ENCODE assay signal across 1 cellular context in the genomic region with DNA sequence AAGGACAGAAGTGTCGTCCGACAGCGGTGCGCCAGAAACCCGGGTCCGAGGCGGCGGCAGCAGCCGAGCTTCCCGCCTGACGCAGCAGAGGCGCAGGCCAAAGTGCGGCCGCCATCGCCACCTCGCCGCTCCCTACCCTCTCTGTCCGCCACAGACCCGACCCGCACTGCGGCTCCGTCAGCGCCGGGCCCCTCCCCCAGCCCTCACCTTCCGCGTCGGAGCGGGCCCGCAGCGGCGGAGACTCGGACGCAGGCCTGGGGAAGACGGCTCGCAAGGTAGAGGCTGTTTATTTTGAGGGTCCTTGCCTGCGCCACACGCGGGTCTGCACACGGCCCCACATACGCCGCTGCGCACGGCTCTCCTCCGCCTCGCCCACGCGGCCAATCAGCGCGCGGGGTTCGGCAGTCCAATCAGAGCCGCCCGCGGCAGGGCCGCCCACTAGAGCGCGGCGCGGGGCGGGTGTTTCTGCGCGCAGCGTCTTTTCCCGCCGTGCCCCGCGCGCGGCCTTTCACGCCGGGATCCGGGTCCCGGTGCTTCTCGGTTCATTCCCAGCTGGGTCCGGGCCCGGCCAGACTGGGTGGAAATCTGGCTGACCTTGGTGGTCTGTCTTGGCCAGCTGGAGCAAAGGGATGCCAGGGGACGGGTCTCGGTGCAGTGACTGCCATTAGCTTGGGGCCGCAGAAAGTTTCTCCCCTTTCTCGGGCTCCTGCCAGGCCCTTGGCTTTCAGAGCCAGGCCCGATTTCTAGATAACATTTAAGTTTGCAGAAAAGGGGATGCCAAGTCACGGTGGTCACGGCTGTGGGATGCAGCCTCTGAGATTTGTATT.
TF ChIP-seq lines count a peak whose summit lies in the region.

A gene (minus strand): TSS at position 328 of the 827 bp plus-strand sequence. CDS start 12,139 bp downstream, outside the sequence.

TF ChIP-seq in K562, 482 proteins besides CTCF, POLR2A, EP300 and RAD21 (continued from another document and continues in another):
- no peak for TF ChIP-seq ZNF175 (CRISPR knock-in tag; IDR thresholded peaks at IDR 0.05; ENCODE audit: low read depth)
- TF ChIP-seq SMARCA5 (IDR thresholded peaks at IDR 0.05): no peak
- TF ChIP-seq RFX7 (CRISPR knock-in tag; IDR thresholded peaks at IDR 0.05): no peak
- TF ChIP-seq, protein P1, sequence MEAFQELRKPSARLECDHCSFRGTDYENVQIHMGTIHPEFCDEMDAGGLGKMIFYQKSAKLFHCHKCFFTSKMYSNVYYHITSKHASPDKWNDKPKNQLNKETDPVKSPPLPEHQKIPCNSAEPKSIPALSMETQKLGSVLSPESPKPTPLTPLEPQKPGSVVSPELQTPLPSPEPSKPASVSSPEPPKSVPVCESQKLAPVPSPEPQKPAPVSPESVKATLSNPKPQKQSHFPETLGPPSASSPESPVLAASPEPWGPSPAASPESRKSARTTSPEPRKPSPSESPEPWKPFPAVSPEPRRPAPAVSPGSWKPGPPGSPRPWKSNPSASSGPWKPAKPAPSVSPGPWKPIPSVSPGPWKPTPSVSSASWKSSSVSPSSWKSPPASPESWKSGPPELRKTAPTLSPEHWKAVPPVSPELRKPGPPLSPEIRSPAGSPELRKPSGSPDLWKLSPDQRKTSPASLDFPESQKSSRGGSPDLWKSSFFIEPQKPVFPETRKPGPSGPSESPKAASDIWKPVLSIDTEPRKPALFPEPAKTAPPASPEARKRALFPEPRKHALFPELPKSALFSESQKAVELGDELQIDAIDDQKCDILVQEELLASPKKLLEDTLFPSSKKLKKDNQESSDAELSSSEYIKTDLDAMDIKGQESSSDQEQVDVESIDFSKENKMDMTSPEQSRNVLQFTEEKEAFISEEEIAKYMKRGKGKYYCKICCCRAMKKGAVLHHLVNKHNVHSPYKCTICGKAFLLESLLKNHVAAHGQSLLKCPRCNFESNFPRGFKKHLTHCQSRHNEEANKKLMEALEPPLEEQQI (IDR thresholded peaks at IDR 0.05): no peak
- no peak for TF ChIP-seq SMAD2 (IDR thresholded peaks at IDR 0.05; ENCODE audit: low read depth, low read length)
- TF ChIP-seq, protein P2, sequence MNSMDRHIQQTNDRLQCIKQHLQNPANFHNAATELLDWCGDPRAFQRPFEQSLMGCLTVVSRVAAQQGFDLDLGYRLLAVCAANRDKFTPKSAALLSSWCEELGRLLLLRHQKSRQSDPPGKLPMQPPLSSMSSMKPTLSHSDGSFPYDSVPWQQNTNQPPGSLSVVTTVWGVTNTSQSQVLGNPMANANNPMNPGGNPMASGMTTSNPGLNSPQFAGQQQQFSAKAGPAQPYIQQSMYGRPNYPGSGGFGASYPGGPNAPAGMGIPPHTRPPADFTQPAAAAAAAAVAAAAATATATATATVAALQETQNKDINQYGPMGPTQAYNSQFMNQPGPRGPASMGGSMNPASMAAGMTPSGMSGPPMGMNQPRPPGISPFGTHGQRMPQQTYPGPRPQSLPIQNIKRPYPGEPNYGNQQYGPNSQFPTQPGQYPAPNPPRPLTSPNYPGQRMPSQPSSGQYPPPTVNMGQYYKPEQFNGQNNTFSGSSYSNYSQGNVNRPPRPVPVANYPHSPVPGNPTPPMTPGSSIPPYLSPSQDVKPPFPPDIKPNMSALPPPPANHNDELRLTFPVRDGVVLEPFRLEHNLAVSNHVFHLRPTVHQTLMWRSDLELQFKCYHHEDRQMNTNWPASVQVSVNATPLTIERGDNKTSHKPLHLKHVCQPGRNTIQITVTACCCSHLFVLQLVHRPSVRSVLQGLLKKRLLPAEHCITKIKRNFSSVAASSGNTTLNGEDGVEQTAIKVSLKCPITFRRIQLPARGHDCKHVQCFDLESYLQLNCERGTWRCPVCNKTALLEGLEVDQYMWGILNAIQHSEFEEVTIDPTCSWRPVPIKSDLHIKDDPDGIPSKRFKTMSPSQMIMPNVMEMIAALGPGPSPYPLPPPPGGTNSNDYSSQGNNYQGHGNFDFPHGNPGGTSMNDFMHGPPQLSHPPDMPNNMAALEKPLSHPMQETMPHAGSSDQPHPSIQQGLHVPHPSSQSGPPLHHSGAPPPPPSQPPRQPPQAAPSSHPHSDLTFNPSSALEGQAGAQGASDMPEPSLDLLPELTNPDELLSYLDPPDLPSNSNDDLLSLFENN (IDR thresholded peaks at IDR 0.05; ENCODE audit: low read depth in 2 of 2, low read length in 2 of 2): no peak
- TF ChIP-seq ELF2 (CRISPR knock-in tag; IDR thresholded peaks at IDR 0.05): no peak
- peak; percentile 13 to 14; a peak in 2 of 4 replicates for TF ChIP-seq TEAD1 (CRISPR knock-in tag; IDR thresholded peaks at IDR 0.05)
- no peak for TF ChIP-seq BDP1 (IDR thresholded peaks at IDR 0.05; ENCODE audit: insufficient read depth, insufficient read length)
- no peak for TF ChIP-seq ZNF282 (CRISPR knock-in tag; IDR thresholded peaks at IDR 0.05)
- TF ChIP-seq ZNF165 (CRISPR knock-in tag; IDR thresholded peaks at IDR 0.05; ENCODE audit: borderline replicate concordance): 0 out of 2 replicates have a peak, but pooled peaks have one; percentile 29
- TF ChIP-seq SMAD4 (CRISPR knock-in tag; conservative IDR thresholded peaks at IDR 0.05): no peak
- no peak for TF ChIP-seq CHD4 (IDR thresholded peaks at IDR 0.05; ENCODE audit: insufficient read depth, insufficient replicate concordance, low read depth, low read length, poor library complexity, severe bottlenecking)
- no peak for TF ChIP-seq MYNN (IDR thresholded peaks at IDR 0.05)
- TF ChIP-seq MYNN (CRISPR knock-in tag; IDR thresholded peaks at IDR 0.05): no peak
- no peak for TF ChIP-seq ZNF780A (CRISPR knock-in tag; IDR thresholded peaks at IDR 0.05)
- TF ChIP-seq, protein P3, sequence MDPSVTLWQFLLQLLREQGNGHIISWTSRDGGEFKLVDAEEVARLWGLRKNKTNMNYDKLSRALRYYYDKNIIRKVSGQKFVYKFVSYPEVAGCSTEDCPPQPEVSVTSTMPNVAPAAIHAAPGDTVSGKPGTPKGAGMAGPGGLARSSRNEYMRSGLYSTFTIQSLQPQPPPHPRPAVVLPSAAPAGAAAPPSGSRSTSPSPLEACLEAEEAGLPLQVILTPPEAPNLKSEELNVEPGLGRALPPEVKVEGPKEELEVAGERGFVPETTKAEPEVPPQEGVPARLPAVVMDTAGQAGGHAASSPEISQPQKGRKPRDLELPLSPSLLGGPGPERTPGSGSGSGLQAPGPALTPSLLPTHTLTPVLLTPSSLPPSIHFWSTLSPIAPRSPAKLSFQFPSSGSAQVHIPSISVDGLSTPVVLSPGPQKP (CRISPR knock-in tag; IDR thresholded peaks at IDR 0.05): no peak
- TF ChIP-seq, protein P4, sequence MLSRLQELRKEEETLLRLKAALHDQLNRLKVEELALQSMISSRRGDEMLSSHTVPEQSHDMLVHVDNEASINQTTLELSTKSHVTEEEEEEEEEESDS (CRISPR knock-in tag; IDR thresholded peaks at IDR 0.05): no peak
- TF ChIP-seq CC2D1A (IDR thresholded peaks at IDR 0.05): peak; percentile 67
- no peak for TF ChIP-seq ZNF384 (IDR thresholded peaks at IDR 0.05; ENCODE audit: low read depth, low read length)
- no peak for TF ChIP-seq MTA2 (IDR thresholded peaks at IDR 0.05; ENCODE audit: low read depth)
- TF ChIP-seq ZNF408 (CRISPR knock-in tag; IDR thresholded peaks at IDR 0.05; ENCODE audit: low read depth): no peak
- TF ChIP-seq ZBED1 (IDR thresholded peaks at IDR 0.05): no peak
- TF ChIP-seq ZNF778 (CRISPR knock-in tag; IDR thresholded peaks at IDR 0.05): no peak
- no peak for TF ChIP-seq ZNF12 (CRISPR knock-in tag; IDR thresholded peaks at IDR 0.05)
- no peak for TF ChIP-seq ARNT (IDR thresholded peaks at IDR 0.05)
- TF ChIP-seq, protein P5, sequence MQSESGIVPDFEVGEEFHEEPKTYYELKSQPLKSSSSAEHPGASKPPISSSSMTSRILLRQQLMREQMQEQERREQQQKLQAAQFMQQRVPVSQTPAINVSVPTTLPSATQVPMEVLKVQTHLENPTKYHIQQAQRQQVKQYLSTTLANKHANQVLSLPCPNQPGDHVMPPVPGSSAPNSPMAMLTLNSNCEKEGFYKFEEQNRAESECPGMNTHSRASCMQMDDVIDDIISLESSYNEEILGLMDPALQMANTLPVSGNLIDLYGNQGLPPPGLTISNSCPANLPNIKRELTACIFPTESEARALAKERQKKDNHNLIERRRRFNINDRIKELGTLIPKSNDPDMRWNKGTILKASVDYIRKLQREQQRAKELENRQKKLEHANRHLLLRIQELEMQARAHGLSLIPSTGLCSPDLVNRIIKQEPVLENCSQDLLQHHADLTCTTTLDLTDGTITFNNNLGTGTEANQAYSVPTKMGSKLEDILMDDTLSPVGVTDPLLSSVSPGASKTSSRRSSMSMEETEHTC (IDR thresholded peaks at IDR 0.05): no peak
- no peak for TF ChIP-seq ZNF764 (CRISPR knock-in tag; IDR thresholded peaks at IDR 0.05; ENCODE audit: low read depth)
- TF ChIP-seq ZNF707 (CRISPR knock-in tag; conservative IDR thresholded peaks at IDR 0.05): no peak
- TF ChIP-seq SMARCE1 (IDR thresholded peaks at IDR 0.05): 0 out of 2 replicates have a peak, but pooled peaks have one; percentile 11
- TF ChIP-seq ZFP30 (CRISPR knock-in tag; IDR thresholded peaks at IDR 0.05; ENCODE audit: borderline replicate concordance): no peak
- TF ChIP-seq, protein P6, sequence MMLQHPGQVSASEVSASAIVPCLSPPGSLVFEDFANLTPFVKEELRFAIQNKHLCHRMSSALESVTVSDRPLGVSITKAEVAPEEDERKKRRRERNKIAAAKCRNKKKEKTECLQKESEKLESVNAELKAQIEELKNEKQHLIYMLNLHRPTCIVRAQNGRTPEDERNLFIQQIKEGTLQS (IDR thresholded peaks at IDR 0.05): no peak
- TF ChIP-seq, protein P6 (CRISPR knock-in tag; conservative IDR thresholded peaks at IDR 0.05): no peak
- TF ChIP-seq HSF4 (CRISPR knock-in tag; IDR thresholded peaks at IDR 0.05; ENCODE audit: borderline replicate concordance): no peak
- TF ChIP-seq JUND (IDR thresholded peaks at IDR 0.05; ENCODE audit: borderline replicate concordance, low read depth, low read length): peak; percentile 21; the same call in 1 of the 2 replicates
- TF ChIP-seq JUND (tag; IDR thresholded peaks at IDR 0.05; ENCODE audit: borderline replicate concordance, low read depth, low read length): no peak
- no peak for TF ChIP-seq ZBTB17 (CRISPR knock-in tag; IDR thresholded peaks at IDR 0.05)
- TF ChIP-seq TRIM24 (IDR thresholded peaks at IDR 0.05): no peak
- TF ChIP-seq, protein P7, sequence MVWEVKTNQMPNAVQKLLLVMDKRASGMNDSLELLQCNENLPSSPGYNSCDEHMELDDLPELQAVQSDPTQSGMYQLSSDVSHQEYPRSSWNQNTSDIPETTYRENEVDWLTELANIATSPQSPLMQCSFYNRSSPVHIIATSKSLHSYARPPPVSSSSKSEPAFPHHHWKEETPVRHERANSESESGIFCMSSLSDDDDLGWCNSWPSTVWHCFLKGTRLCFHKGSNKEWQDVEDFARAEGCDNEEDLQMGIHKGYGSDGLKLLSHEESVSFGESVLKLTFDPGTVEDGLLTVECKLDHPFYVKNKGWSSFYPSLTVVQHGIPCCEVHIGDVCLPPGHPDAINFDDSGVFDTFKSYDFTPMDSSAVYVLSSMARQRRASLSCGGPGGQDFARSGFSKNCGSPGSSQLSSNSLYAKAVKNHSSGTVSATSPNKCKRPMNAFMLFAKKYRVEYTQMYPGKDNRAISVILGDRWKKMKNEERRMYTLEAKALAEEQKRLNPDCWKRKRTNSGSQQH (CRISPR knock-in tag; IDR thresholded peaks at IDR 0.05): no peak
- TF ChIP-seq, protein P8, sequence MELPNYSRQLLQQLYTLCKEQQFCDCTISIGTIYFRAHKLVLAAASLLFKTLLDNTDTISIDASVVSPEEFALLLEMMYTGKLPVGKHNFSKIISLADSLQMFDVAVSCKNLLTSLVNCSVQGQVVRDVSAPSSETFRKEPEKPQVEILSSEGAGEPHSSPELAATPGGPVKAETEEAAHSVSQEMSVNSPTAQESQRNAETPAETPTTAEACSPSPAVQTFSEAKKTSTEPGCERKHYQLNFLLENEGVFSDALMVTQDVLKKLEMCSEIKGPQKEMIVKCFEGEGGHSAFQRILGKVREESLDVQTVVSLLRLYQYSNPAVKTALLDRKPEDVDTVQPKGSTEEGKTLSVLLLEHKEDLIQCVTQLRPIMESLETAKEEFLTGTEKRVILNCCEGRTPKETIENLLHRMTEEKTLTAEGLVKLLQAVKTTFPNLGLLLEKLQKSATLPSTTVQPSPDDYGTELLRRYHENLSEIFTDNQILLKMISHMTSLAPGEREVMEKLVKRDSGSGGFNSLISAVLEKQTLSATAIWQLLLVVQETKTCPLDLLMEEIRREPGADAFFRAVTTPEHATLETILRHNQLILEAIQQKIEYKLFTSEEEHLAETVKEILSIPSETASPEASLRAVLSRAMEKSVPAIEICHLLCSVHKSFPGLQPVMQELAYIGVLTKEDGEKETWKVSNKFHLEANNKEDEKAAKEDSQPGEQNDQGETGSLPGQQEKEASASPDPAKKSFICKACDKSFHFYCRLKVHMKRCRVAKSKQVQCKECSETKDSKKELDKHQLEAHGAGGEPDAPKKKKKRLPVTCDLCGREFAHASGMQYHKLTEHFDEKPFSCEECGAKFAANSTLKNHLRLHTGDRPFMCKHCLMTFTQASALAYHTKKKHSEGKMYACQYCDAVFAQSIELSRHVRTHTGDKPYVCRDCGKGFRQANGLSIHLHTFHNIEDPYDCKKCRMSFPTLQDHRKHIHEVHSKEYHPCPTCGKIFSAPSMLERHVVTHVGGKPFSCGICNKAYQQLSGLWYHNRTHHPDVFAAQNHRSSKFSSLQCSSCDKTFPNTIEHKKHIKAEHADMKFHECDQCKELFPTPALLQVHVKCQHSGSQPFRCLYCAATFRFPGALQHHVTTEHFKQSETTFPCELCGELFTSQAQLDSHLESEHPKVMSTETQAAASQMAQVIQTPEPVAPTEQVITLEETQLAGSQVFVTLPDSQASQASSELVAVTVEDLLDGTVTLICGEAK (IDR thresholded peaks at IDR 0.05): no peak
- TF ChIP-seq, protein P8 (CRISPR knock-in tag; IDR thresholded peaks at IDR 0.05): no peak
